Comparison of ENCODE assay signal across 1 cellular context in the genomic region with DNA sequence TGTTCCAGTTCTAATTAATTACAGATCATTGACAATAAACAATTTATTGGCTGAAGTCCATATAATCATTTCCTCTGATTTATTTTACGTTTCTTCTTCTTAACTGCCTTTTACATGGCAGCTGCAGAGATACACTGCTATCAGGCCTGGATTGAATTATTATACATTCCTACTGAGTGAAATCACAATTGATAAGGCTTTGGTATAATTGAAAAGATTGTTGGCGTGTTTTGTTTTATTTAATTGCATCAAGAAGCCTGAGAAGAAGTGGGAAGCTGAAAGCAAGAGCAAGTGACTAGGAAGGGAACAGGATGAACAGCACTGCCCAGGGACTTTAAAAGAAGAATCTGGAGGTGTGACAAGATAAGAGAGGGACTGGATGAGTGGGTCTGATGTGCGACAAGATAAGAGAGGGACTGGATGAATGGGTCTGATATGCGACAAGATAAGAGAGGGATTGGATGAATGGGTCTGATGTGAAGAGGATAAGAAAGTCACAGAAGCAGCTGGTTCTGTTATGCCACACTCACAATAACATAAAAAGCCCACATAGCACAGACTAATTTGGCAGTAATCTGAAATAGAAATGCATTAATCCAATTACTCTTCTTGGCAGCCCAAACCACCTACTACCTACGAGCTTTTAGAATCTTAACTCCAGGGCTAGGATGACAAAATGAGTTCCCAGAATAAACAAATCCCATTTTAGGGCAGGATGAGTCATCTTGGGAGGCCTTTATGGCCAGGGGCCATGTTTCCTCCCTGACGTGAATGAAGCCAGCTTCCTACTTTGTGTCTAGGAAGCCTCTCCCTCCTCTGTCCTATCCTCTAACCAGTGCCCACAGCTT.
TF ChIP-seq lines count a peak whose summit lies in the region.

No MANE protein-coding gene starts in this region.

TF ChIP-seq in SK-N-SH treated with all-trans-retinoic acid at 6 μM for 48 hours, 23 proteins besides CTCF, POLR2A, EP300 and RAD21 (continued from another document):
- TF ChIP-seq ZC3H10 (CRISPR knock-in tag; IDR thresholded peaks at IDR 0.05) (peak; percentile 72; the same call in 1 of the 2 replicates), GLIS3 (CRISPR knock-in tag; IDR thresholded peaks at IDR 0.05) (no peak), ZNF565 (CRISPR knock-in tag; conservative IDR thresholded peaks at IDR 0.05; ENCODE audit: low read depth) (no peak), ZFP3 (CRISPR knock-in tag; IDR thresholded peaks at IDR 0.05) (no peak), SNAI2 (CRISPR knock-in tag; IDR thresholded peaks at IDR 0.05) (no peak), CSDC2 (CRISPR knock-in tag; IDR thresholded peaks at IDR 0.05) (no peak)
